30 cellular contexts compared by ENCODE assay signal in genomic region chr4:186018756-186019155, GRCh38. TPM values are rescaled to one million over a fixed set of nuclear protein-coding genes. Genes with fewer than 3 reads are reported as not detected.
"Had no signal": no experiment of that assay in that cellular context is flagged by ENCODE, and none has a peak within 500 bp of the region (broad histone marks: within the 10 kb centered on the region; RNA-seq: fewer than 3 reads in every experiment).

No MANE protein-coding gene starts in this region.

- FAIRE-seq: astrocyte, bronchial epithelial cell had no signal

- H3K9me3 ChIP-seq: esophagus squamous epithelium had no signal

- DNase-seq: activated B cell treated with CpG ODN at 0.5 μM for 24 hours; activated CD4-positive, alpha-beta T cell treated with anti-CD3 and anti-CD28 coated beads for 48 hours; activated CD4-positive, alpha-beta T cell treated with anti-CD3 and anti-CD28 coated beads, Interleukin-2, amount 50 U/mL, for 1 hour; activated CD4-positive, alpha-beta T cell treated with anti-CD3 and anti-CD28 coated beads, Interleukin-2, amount 50 U/mL, for 48 hours; activated CD8-positive, alpha-beta memory T cell treated with anti-CD3 and anti-CD28 coated beads for 24 hours; activated CD8-positive, alpha-beta T cell treated with anti-CD3 and anti-CD28 coated beads for 36 hours; activated effector memory CD4-positive, alpha-beta T cell treated with Interleukin-2 at 50 U/mL for 16 hours; activated gamma-delta T cell treated with Interleukin-2 at 50 U/mL for 16 hours; activated naive CD4-positive, alpha-beta T cell treated with anti-CD3 and anti-CD28 coated beads, Interleukin-2, amount 50 U/mL, for 16 hours; activated naive CD4-positive, alpha-beta T cell treated with Interleukin-2 at 50 U/mL for 16 hours; activated T-cell treated with anti-CD3 and anti-CD28 coated beads, Interleukin-2, amount 50 U/mL, for 4 hours; amniotic stem cell; anterior cingulate cortex; brain microvascular endothelial cell; dermis blood vessel endothelial cell; effector CD4-positive, alpha-beta T cell; effector memory CD8-positive, alpha-beta T cell; erythroblast; esophagus squamous epithelium; foreskin melanocyte; T-helper 1 cell; T-helper 17 cell; T1000; WERI-Rb-1 had no signal

- H3K27me3 ChIP-seq: brain microvascular endothelial cell, esophagus squamous epithelium, gastroesophageal sphincter had no signal

- ATAC-seq: activated CD4-positive, CD25-positive, alpha-beta regulatory T cell treated with anti-CD3 and anti-CD28 coated beads, Interleukin-2, amount 50 U/mL, for 24 hours; activated CD8-positive, alpha-beta T cell treated with anti-CD3 and anti-CD28 coated beads for 36 hours; activated T-cell treated with anti-CD3 and anti-CD28 coated beads, Interleukin-2, amount 50 U/mL, for 4 hours; activated T-helper 17 cell treated with anti-CD3 and anti-CD28 coated beads, Interleukin-2, amount 50 U/mL, for 72 hours; effector memory CD8-positive, alpha-beta T cell; gastroesophageal sphincter; T-helper 17 cell had no signal

- H3K36me3 ChIP-seq: brain microvascular endothelial cell, esophagus squamous epithelium, gastroesophageal sphincter, WERI-Rb-1 had no signal

- H3K27ac ChIP-seq: brain microvascular endothelial cell, coronary artery, esophagus squamous epithelium, gastroesophageal sphincter, WERI-Rb-1 had no signal

- H3K4me3 ChIP-seq: coronary artery, esophagus squamous epithelium, gastroesophageal sphincter had no signal

RNA-seq across cellular contexts. Expression of gene TLR3, which starts 50.2 kb away (rescaled TPM):
- total RNA-seq: activated B cell treated with CpG ODN at 0.5 μM for 24 hours; activated CD8-positive, alpha-beta T cell treated with anti-CD3 and anti-CD28 coated beads for 36 hours had no signal
